In the genomic region with DNA sequence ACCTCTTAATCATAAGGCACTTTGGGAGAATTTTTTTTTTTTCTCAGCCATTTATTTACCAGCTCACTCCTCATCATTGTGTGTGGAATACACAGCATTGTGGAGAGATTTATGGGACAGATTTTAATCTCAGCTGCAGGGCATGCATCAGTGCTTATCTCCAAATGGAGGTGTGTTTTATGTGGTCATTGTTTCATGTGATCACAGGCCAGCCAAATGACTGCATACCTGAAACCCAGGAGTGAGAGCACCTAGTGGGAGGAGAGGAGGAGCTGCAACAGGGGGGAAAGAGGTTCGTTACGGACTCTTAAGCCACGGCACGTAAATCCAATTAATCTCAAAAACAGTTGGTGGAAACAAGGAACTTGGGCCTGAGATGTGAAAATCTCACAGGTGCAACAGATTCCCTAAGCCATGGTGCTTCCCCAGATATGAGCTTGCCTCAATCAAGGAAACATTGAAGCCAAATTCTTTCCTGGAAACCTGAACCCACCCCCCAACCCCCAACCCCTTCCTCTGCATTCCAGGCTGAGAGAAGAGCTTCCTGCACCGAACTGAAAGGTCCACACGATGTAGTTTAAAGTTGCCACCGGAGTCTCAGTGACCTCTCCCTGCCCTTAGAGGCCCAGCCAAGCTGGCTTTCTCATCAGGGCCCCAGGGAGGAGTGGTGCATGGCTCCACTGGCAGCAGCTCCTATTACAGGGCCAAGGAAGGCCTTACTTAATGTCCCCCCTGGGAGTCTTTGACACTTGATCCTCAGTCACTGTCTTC, we compare ENCODE assay signal across 17 cellular contexts.
DNase-seq lines count a peak whose midpoint lies in the region; ATAC-seq and TF ChIP-seq lines count a peak whose summit lies in the region.
"Had no signal": no experiment of that assay in that cellular context is flagged by ENCODE, and none has a peak within 500 bp of the region (broad histone marks: within the 10 kb centered on the region; RNA-seq: fewer than 3 reads in every experiment).

No MANE protein-coding gene starts in this region.

- H3K27ac ChIP-seq in body of pancreas = peak overlapping the region in 2 of 4 donors; percentile 19 to 38
- no peak overlapping the region for H3K27ac ChIP-seq in CD8-positive, alpha-beta T cell (ENCODE audit: low read depth, low read length)
- H3K27ac ChIP-seq: esophagus muscularis mucosa, PC-9, tibial nerve had no signal

- peaks cover 7% of the 10 kb centered on the region for H3K4me1 ChIP-seq in body of pancreas
- H3K4me1 ChIP-seq in CD8-positive, alpha-beta T cell (ENCODE audit: insufficient read depth, low read length) = no peaks in the 10 kb centered on the region
- H3K4me1 ChIP-seq: tibial nerve had no signal

- H3K27me3 ChIP-seq in body of pancreas = no peaks in the 10 kb centered on the region
- H3K27me3 ChIP-seq in CD8-positive, alpha-beta T cell (ENCODE audit: insufficient read depth, low read length) = no peaks in the 10 kb centered on the region
- H3K27me3 ChIP-seq: tibial nerve had no signal

- peak; percentile 59 for DNase-seq in A172 (ENCODE audit: low spot score)
- DNase-seq in HT-29 (ENCODE audit: low spot score) = peak; percentile 16
- peak in 2 of 4 donors; percentile 29 to 31 for DNase-seq in body of pancreas
- DNase-seq in kidney tubule cell (ENCODE audit: low spot score) = peak; percentile 84
- no peak for DNase-seq in NCI-H1092 treated with DMSO at 0.1 percent for 48 hours (lab: John Stamatoyannopoulos, UW)
- DNase-seq in CD8-positive, alpha-beta T cell = no peak
- no peak for DNase-seq in dedifferentiated amniotic fluid mesenchymal stem cell (ENCODE audit: extremely low spot score)
- DNase-seq: activated CD4-positive, alpha-beta T cell treated with anti-CD3 and anti-CD28 coated beads, Interleukin-2, amount 10 ng/mL, durations not matched to agents 24 days and 14 days; activated T-cell treated with anti-CD3 and anti-CD28 coated beads, Interleukin-2, amount 50 U/mL, for 48 hours; DMS 273 treated with DMSO at 0.1 percent for 48 hours; KG1; PC-9; stimulated activated CD4-positive, alpha-beta T cell treated with anti-CD3 and anti-CD28 coated beads, Interleukin-1b, Interleukin-23, amount 100 ng/mL, for 48 hours had no signal

- TF ChIP-seq POLR2A in body of pancreas (IDR thresholded peaks at IDR 0.05) = no peak

- H3K36me3 ChIP-seq in body of pancreas (replicated peaks in 1 of 2; ENCODE audit: insufficient read depth in 1 of 2, low read depth in 2 of 2) = no peaks in the 10 kb centered on the region
- H3K36me3 ChIP-seq in CD8-positive, alpha-beta T cell (ENCODE audit: insufficient read depth, low read length) = no peaks in the 10 kb centered on the region
- H3K36me3 ChIP-seq: esophagus muscularis mucosa, tibial nerve had no signal

- no peak for TF ChIP-seq CTCF in body of pancreas (IDR thresholded peaks at IDR 0.05)
- no peak for TF ChIP-seq CTCF in CD8-positive, alpha-beta T cell (IDR thresholded peaks at IDR 0.05)

- H3K27me3 Mint-ChIP-seq in CD8-positive, alpha-beta T cell (ENCODE audit: low read depth) = peaks cover 5% of the 10 kb centered on the region
- H3K27me3 Mint-ChIP-seq: activated CD4-positive, alpha-beta T cell treated with anti-CD3 and anti-CD28 coated beads, Interleukin-2, amount 10 ng/mL, durations not matched to agents 24 days and 14 days had no signal

- no peak overlapping the region for H3K4me3 Mint-ChIP-seq in CD8-positive, alpha-beta T cell
- H3K4me3 Mint-ChIP-seq: activated CD4-positive, alpha-beta T cell treated with anti-CD3 and anti-CD28 coated beads, Interleukin-2, amount 10 ng/mL, durations not matched to agents 24 days and 14 days; T-helper 1 cell treated with Interleukin-12 subunit alpha and Interleukin-12 subunit beta and Interleukin-4 antibody, amounts not matched to agents 30 μg/mL and 1 μg/mL, for 36 hours had no signal

- no peaks in the 10 kb centered on the region for H3K9me3 Mint-ChIP-seq in CD8-positive, alpha-beta T cell
- H3K9me3 Mint-ChIP-seq: activated CD4-positive, alpha-beta T cell treated with anti-CD3 and anti-CD28 coated beads, Interleukin-2, amount 10 ng/mL, durations not matched to agents 24 days and 14 days; T-helper 1 cell treated with Interleukin-12 subunit alpha and Interleukin-12 subunit beta and Interleukin-4 antibody, amounts not matched to agents 30 μg/mL and 1 μg/mL, for 36 hours had no signal

- H3K27ac Mint-ChIP-seq in CD8-positive, alpha-beta T cell = no peak overlapping the region
- H3K27ac Mint-ChIP-seq: activated CD4-positive, alpha-beta T cell treated with anti-CD3 and anti-CD28 coated beads, Interleukin-2, amount 10 ng/mL, durations not matched to agents 24 days and 14 days; T-helper 1 cell treated with Interleukin-12 subunit alpha and Interleukin-12 subunit beta and Interleukin-4 antibody, amounts not matched to agents 30 μg/mL and 1 μg/mL, for 36 hours had no signal

- no peaks in the 10 kb centered on the region for H3K36me3 Mint-ChIP-seq in CD8-positive, alpha-beta T cell

- CTCF ChIA-PET in CD8-positive, alpha-beta T cell (lab: Charles Lee) = no interaction called here

- no peaks in the 10 kb centered on the region for H3K4me1 Mint-ChIP-seq in CD8-positive, alpha-beta T cell (ENCODE audit: low read depth)
- H3K4me1 Mint-ChIP-seq: activated CD4-positive, alpha-beta T cell treated with anti-CD3 and anti-CD28 coated beads, Interleukin-2, amount 10 ng/mL, durations not matched to agents 24 days and 14 days had no signal

- 59 to 61% methylated on average over 7 of the region's 7 CpGs for WGBS in body of pancreas, 2 donors

- POLR2A ChIA-PET in CD8-positive, alpha-beta T cell (lab: Charles Lee) = no interaction called here

- H3K4me3 ChIP-seq in body of pancreas = no peak overlapping the region
- no peak overlapping the region for H3K4me3 ChIP-seq in CD8-positive, alpha-beta T cell (ENCODE audit: low read depth, low read length)
- H3K4me3 ChIP-seq: esophagus muscularis mucosa, PC-9, tibial nerve had no signal

- peak; percentile 64 for ATAC-seq in body of pancreas
- no peak for ATAC-seq in CD8-positive, alpha-beta T cell
- ATAC-seq in HG03108 (IDR thresholded peaks at IDR 0.05; ENCODE audit: unreplicated experiment) = no peak

- intact Hi-C loops in body of pancreas (cut with DNase I) = no loop called here
- intact Hi-C loops in CD8-positive, alpha-beta T cell (cut with DNase I, micrococcal nuclease) = no loop called here

- no peaks in the 10 kb centered on the region for H3K9me3 ChIP-seq in body of pancreas
- no peaks in the 10 kb centered on the region for H3K9me3 ChIP-seq in CD8-positive, alpha-beta T cell (ENCODE audit: low read length)
- H3K9me3 ChIP-seq: esophagus muscularis mucosa, tibial nerve had no signal

Comparison
In these comparisons a context has a peak if more than half of its experiments do, and no peak if none do; other contexts are left out.
1. DNase-seq: peak in A172 (single experiment), HT-29 (single experiment) and kidney tubule cell (single experiment); none in NCI-H1092 treated with DMSO at 0.1 percent for 48 hours (single experiment), CD8-positive, alpha-beta T cell (0 of 7) and dedifferentiated amniotic fluid mesenchymal stem cell (single experiment).